1 cellular context compared by ENCODE assay signal in the genomic region with DNA sequence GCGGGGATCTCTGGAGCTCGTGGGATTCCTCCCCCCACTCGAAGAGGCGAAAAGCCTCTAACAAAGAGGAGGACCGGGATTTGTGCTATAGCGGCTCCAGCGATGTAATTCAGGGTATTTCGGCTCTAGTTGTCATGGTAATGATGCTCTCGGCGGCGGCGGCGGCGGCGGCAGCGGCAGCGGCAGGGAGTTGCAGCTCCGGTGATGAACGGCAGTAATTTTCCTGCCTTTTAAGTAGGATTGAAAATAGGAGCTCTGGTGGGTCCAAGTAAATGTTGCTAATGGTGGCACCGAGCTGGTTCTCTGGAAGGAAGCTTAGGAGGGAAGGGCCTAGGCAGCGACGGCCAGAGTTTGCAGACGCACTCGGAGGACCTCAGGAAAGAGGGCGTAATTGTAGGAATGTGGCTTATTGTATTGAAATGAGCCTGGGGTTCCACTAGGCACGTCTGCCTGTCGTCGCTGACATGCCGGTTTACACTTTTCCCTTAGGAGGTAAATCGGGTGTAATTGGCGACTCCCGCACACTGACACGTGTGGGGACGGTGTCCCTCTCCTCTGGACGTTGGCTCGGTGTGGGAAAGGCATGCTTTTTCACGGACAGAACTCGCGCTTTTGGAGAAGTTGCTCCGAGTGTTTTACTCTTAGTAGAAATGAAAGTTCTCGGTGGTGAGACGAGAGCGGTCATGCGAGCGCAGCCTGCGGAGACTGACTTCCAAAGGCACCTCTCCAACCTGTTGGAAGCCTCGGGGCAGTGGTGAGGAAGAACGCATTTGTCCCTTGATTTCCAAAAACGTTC.
TF ChIP-seq lines count a peak whose summit lies in the region.

No MANE protein-coding gene starts in this region.

TF ChIP-seq in K562, 482 proteins besides CTCF, POLR2A, EP300 and RAD21 (continued from another document):
- TF ChIP-seq, protein P1, sequence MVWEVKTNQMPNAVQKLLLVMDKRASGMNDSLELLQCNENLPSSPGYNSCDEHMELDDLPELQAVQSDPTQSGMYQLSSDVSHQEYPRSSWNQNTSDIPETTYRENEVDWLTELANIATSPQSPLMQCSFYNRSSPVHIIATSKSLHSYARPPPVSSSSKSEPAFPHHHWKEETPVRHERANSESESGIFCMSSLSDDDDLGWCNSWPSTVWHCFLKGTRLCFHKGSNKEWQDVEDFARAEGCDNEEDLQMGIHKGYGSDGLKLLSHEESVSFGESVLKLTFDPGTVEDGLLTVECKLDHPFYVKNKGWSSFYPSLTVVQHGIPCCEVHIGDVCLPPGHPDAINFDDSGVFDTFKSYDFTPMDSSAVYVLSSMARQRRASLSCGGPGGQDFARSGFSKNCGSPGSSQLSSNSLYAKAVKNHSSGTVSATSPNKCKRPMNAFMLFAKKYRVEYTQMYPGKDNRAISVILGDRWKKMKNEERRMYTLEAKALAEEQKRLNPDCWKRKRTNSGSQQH (CRISPR knock-in tag; IDR thresholded peaks at IDR 0.05), result no peak
- TF ChIP-seq CHCHD3 (CRISPR knock-in tag; IDR thresholded peaks at IDR 0.05) (no peak), BCOR (IDR thresholded peaks at IDR 0.05) (no peak), CEBPG (CRISPR knock-in tag; IDR thresholded peaks at IDR 0.05) (0 out of 2 replicates have a peak, but pooled peaks have one; percentile 20), CEBPG (tag; conservative IDR thresholded peaks at IDR 0.05 in 1 of 2, IDR thresholded peaks at IDR 0.05 in 1 of 2) (no peak), ZNF41 (CRISPR knock-in tag; conservative IDR thresholded peaks at IDR 0.05) (no peak), ZNF134 (CRISPR knock-in tag; conservative IDR thresholded peaks at IDR 0.05) (no peak)
- TF ChIP-seq, protein P2, sequence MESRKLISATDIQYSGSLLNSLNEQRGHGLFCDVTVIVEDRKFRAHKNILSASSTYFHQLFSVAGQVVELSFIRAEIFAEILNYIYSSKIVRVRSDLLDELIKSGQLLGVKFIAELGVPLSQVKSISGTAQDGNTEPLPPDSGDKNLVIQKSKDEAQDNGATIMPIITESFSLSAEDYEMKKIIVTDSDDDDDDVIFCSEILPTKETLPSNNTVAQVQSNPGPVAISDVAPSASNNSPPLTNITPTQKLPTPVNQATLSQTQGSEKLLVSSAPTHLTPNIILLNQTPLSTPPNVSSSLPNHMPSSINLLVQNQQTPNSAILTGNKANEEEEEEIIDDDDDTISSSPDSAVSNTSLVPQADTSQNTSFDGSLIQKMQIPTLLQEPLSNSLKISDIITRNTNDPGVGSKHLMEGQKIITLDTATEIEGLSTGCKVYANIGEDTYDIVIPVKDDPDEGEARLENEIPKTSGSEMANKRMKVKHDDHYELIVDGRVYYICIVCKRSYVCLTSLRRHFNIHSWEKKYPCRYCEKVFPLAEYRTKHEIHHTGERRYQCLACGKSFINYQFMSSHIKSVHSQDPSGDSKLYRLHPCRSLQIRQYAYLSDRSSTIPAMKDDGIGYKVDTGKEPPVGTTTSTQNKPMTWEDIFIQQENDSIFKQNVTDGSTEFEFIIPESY (CRISPR knock-in tag; IDR thresholded peaks at IDR 0.05), result no peak
- TF ChIP-seq, protein P3, sequence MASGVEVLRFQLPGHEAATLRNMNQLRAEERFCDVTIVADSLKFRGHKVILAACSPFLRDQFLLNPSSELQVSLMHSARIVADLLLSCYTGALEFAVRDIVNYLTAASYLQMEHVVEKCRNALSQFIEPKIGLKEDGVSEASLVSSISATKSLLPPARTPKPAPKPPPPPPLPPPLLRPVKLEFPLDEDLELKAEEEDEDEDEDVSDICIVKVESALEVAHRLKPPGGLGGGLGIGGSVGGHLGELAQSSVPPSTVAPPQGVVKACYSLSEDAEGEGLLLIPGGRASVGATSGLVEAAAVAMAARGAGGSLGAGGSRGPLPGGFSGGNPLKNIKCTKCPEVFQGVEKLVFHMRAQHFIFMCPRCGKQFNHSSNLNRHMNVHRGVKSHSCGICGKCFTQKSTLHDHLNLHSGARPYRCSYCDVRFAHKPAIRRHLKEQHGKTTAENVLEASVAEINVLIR (CRISPR knock-in tag; IDR thresholded peaks at IDR 0.05), result no peak
- TF ChIP-seq, protein P4, sequence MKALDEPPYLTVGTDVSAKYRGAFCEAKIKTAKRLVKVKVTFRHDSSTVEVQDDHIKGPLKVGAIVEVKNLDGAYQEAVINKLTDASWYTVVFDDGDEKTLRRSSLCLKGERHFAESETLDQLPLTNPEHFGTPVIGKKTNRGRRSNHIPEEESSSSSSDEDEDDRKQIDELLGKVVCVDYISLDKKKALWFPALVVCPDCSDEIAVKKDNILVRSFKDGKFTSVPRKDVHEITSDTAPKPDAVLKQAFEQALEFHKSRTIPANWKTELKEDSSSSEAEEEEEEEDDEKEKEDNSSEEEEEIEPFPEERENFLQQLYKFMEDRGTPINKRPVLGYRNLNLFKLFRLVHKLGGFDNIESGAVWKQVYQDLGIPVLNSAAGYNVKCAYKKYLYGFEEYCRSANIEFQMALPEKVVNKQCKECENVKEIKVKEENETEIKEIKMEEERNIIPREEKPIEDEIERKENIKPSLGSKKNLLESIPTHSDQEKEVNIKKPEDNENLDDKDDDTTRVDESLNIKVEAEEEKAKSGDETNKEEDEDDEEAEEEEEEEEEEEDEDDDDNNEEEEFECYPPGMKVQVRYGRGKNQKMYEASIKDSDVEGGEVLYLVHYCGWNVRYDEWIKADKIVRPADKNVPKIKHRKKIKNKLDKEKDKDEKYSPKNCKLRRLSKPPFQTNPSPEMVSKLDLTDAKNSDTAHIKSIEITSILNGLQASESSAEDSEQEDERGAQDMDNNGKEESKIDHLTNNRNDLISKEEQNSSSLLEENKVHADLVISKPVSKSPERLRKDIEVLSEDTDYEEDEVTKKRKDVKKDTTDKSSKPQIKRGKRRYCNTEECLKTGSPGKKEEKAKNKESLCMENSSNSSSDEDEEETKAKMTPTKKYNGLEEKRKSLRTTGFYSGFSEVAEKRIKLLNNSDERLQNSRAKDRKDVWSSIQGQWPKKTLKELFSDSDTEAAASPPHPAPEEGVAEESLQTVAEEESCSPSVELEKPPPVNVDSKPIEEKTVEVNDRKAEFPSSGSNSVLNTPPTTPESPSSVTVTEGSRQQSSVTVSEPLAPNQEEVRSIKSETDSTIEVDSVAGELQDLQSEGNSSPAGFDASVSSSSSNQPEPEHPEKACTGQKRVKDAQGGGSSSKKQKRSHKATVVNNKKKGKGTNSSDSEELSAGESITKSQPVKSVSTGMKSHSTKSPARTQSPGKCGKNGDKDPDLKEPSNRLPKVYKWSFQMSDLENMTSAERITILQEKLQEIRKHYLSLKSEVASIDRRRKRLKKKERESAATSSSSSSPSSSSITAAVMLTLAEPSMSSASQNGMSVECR (CRISPR knock-in tag; IDR thresholded peaks at IDR 0.05), result peak; percentile 54; the same call in 1 of the 2 replicates
